Comparison of ENCODE assay signal across 8 cellular contexts in the genomic region with DNA sequence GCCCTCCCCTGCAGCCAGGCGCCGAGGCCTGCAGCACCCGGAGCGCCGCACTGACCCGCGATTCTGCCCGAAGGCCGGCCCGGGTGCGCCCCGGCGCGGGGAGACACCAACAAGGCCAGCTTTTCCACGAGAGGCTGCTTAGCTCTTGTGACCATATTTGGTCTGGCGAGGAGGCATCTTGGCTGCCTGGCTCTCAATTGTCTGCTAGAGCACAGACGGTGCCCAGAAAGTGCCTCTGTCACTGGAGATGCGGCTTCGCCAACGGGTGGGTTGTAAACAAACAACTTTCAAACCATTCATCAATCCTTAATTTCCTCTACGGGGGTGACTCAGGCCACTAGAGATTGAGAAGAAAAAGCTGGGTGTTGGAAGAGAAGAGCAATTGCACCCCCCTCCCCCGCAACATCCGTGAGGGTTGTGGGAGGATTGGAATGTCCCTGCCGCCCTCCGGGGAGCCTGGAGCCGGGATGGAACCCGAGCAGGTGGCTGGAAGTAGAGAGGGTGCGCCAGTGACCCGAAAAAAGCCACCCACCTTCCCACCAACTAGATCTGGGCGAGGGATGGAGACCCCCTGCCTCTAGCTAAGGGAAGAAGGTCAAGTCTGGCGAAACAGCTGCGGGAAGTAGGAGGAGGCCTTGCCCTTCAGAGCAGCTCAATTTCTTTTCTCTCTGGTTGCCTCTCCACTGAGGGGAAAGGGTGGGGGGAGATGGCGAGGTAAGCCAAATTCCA. TPM values are rescaled to one million over a fixed set of nuclear protein-coding genes. Genes with fewer than 3 reads are reported as not detected.
DNase-seq lines count a peak whose midpoint lies in the region; ATAC-seq, FAIRE-seq and TF ChIP-seq lines count a peak whose summit lies in the region.

No MANE protein-coding gene starts in this region.

- peaks cover 62 to 79% (median 69%) of the 10 kb centered on the region in 5 donors for H3K27me3 Mint-ChIP-seq in naive thymus-derived CD4-positive, alpha-beta T cell

- DNase-seq in AG08396 (ENCODE audit: low spot score): peak; percentile 81
- DNase-seq in GM18507 (ENCODE audit: extremely low spot score, insufficient read length, low read depth): peak; percentile 54
- DNase-seq in NCI-H226: peak; percentile 69
- DNase-seq in activated T-cell treated with anti-CD3 and anti-CD28 coated beads, Interleukin-2, amount 50 U/mL, for 48 hours: peak; percentile 48 to 50
- DNase-seq in fibroblast of pulmonary artery (ENCODE audit: low read depth): peak; percentile 90
- peak in 1 of 9 donors; percentile 44 for DNase-seq in naive thymus-derived CD4-positive, alpha-beta T cell
- DNase-seq in ureter (ENCODE audit: low spot score): peak; percentile 84

- peaks cover 0 to 2% (median 0%) of the 10 kb centered on the region in 5 donors for H3K36me3 Mint-ChIP-seq in naive thymus-derived CD4-positive, alpha-beta T cell

- FAIRE-seq in GM18507 (lab: Jason Lieb, UNC): peak; percentile 35

- peak; percentile 83 for ATAC-seq in HG02884 (IDR thresholded peaks at IDR 0.05; ENCODE audit: unreplicated experiment)
- peak; percentile 54 for ATAC-seq in naive thymus-derived CD4-positive, alpha-beta T cell

- peak overlapping the region; percentile 98 for H3K4me3 ChIP-seq in fibroblast of pulmonary artery (replicated peaks; ENCODE audit: low read depth, low read length)
- peak overlapping the region; percentile 47 for H3K4me3 ChIP-seq in naive thymus-derived CD4-positive, alpha-beta T cell (ENCODE audit: low read length)

- H3K27ac ChIP-seq in naive thymus-derived CD4-positive, alpha-beta T cell (ENCODE audit: low read depth, low read length): no peak overlapping the region

- H3K4me3 Mint-ChIP-seq in naive thymus-derived CD4-positive, alpha-beta T cell: peak overlapping the region; percentile 51 to 87 (median 76)

- TF ChIP-seq CTCF in fibroblast of pulmonary artery (IDR thresholded peaks at IDR 0.05; ENCODE audit: low read length, missing control alignments): peak; percentile 10

- H3K9me3 Mint-ChIP-seq in naive thymus-derived CD4-positive, alpha-beta T cell: peaks cover 0 to 8% (median 0%) of the 10 kb centered on the region in 11 donors

- CTCF ChIA-PET in naive thymus-derived CD4-positive, alpha-beta T cell (lab: Charles Lee): no interaction called here

- H3K9me3 ChIP-seq in naive thymus-derived CD4-positive, alpha-beta T cell (ENCODE audit: control insufficient read depth in 2 of 3, low read length in 3 of 3): no peaks in the 10 kb centered on the region

- H3K4me1 Mint-ChIP-seq in naive thymus-derived CD4-positive, alpha-beta T cell: peaks cover 0 to 21% (median 10%) of the 10 kb centered on the region in 7 donors

- no peaks in the 10 kb centered on the region for H3K27me3 ChIP-seq in naive thymus-derived CD4-positive, alpha-beta T cell (ENCODE audit: control insufficient read depth in 2 of 2, insufficient read depth in 2 of 2, low read length in 2 of 2)

- H3K27ac Mint-ChIP-seq in naive thymus-derived CD4-positive, alpha-beta T cell: peak overlapping the region in 1 of 9 donors; percentile 14

- intact Hi-C loops in naive thymus-derived CD4-positive, alpha-beta T cell (cut with micrococcal nuclease): loop anchor here in 1 of 2 donors (1.0 to 5.0 kb wide), 3 partner anchors 44 to 155 kb away; a partner anchor contains a TSS

- peaks cover 0 to 4% of the 10 kb centered on the region in 2 donors for H3K4me1 ChIP-seq in naive thymus-derived CD4-positive, alpha-beta T cell (ENCODE audit: control insufficient read depth in 2 of 2, insufficient read depth in 2 of 2, low read length in 2 of 2)

- no peaks in the 10 kb centered on the region for H3K36me3 ChIP-seq in naive thymus-derived CD4-positive, alpha-beta T cell (ENCODE audit: control insufficient read depth in 2 of 3, insufficient read depth in 3 of 3, low read length in 3 of 3)

- POLR2A ChIA-PET in naive thymus-derived CD4-positive, alpha-beta T cell (lab: Charles Lee): no interaction called here

RNA-seq across cellular contexts. Expression of a gene that starts 0.8 kb away (rescaled TPM):
- under 1 TPM; 0.19 to 0.56 (median 0.34) TPM for total RNA-seq in naive thymus-derived CD4-positive, alpha-beta T cell
- under 1 TPM in 1 of 2 donors, not detected in 1; 0.17 TPM for polyA plus RNA-seq in naive thymus-derived CD4-positive, alpha-beta T cell
- total RNA-seq in ureter: 67.1 TPM

Comparison
In these comparisons a context has a peak if more than half of its experiments do, and no peak if none do; other contexts are left out.
1. RNA of a gene that starts 0.8 kb away (total RNA-seq): 67.1 TPM in ureter (single experiment); 0.19 to 0.56 TPM in naive thymus-derived CD4-positive, alpha-beta T cell; every median in the first group is over 10 times any median in the second.